1 cellular context compared by ENCODE assay signal in the genomic region with DNA sequence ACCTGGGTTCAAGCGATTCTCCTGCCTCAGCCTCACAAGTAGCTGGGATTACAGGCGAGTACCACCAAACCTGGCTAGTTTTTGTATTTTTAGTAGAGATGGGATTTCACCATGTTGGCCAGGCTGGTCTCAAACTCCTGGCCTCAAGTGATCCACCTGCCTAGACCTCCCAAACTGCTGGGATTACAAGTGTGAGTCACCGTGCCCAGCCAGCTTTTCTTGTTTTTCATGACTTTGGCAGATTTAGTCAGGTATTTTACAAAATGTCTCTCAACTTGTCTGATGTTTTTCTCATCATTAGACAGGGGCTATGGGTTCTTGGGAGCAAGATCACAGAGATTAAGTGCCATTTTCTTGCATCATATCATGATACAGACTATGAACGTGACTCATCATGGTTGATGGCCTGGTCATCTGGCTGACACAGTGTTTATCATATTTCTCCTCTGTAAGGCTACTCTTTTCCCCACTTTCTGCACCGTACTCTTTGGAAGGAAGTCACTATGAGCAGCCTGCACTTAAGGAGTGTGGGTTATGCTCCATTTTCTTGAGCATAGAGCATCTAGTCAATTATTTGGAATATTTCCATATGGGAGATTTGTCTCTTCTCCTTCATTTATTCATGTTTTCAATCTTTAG.
TF ChIP-seq lines count a peak whose summit lies in the region.

No MANE protein-coding gene starts in this region.

TF ChIP-seq in WTC11, 78 proteins besides CTCF, POLR2A, EP300 and RAD21 (continued from another document):
- TF ChIP-seq, protein P1, sequence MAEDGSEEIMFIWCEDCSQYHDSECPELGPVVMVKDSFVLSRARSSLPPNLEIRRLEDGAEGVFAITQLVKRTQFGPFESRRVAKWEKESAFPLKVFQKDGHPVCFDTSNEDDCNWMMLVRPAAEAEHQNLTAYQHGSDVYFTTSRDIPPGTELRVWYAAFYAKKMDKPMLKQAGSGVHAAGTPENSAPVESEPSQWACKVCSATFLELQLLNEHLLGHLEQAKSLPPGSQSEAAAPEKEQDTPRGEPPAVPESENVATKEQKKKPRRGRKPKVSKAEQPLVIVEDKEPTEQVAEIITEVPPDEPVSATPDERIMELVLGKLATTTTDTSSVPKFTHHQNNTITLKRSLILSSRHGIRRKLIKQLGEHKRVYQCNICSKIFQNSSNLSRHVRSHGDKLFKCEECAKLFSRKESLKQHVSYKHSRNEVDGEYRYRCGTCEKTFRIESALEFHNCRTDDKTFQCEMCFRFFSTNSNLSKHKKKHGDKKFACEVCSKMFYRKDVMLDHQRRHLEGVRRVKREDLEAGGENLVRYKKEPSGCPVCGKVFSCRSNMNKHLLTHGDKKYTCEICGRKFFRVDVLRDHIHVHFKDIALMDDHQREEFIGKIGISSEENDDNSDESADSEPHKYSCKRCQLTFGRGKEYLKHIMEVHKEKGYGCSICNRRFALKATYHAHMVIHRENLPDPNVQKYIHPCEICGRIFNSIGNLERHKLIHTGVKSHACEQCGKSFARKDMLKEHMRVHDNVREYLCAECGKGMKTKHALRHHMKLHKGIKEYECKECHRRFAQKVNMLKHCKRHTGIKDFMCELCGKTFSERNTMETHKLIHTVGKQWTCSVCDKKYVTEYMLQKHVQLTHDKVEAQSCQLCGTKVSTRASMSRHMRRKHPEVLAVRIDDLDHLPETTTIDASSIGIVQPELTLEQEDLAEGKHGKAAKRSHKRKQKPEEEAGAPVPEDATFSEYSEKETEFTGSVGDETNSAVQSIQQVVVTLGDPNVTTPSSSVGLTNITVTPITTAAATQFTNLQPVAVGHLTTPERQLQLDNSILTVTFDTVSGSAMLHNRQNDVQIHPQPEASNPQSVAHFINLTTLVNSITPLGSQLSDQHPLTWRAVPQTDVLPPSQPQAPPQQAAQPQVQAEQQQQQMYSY (CRISPR knock-in tag; IDR thresholded peaks at IDR 0.05), result no peak
- TF ChIP-seq ZNF138 (CRISPR knock-in tag; conservative IDR thresholded peaks at IDR 0.05) (no peak), PRRX2 (CRISPR knock-in tag; IDR thresholded peaks at IDR 0.05) (no peak), JAZF1 (CRISPR knock-in tag; IDR thresholded peaks at IDR 0.05) (no peak)
